Comparison of ENCODE assay signal across 8 cellular contexts in the genomic region with DNA sequence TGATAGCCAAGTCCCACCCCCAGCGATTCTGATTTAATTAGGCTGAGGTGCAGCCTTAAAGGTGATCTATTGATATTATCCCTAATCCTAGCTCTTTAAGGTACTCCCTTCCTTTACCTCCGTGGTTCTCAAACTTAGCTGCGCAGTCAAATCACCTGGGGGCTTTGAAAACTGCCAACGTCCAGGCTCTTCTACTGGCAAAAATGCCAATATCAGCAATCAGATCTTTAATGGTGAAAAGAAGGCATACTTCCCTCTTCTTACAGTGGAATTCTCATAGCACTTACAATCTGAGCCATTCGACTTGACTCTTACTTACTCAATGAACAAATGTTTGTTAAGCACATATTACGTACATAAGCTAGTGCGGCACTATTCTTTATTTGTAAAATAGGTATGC. TPM values are rescaled to one million over a fixed set of nuclear protein-coding genes. Genes with fewer than 3 reads are reported as not detected.
DNase-seq lines count a peak whose midpoint lies in the region; ATAC-seq and TF ChIP-seq lines count a peak whose summit lies in the region.

No MANE protein-coding gene starts in this region.

- CTCF ChIA-PET in CD4-positive, alpha-beta memory T cell (lab: Charles Lee; ENCODE audit: partially characterized antibody): interaction anchor here (0.8 to 1.9 kb wide), 8 partner anchors 10 to 669 kb away, joined by 3 to 7 read pairs (median 4); a partner anchor contains a TSS
- CTCF ChIA-PET in GM10248 (lab: Yijun Ruan, JAX): interaction anchor here (0.8 to 3.5 kb wide), 6 partner anchors 8 to 191 kb away, joined by 3 to 19 read pairs (median 4); a partner anchor contains a TSS

- H3K4me1 ChIP-seq in CD4-positive, alpha-beta memory T cell (ENCODE audit: insufficient read depth, low read length): peaks cover 17% of the 10 kb centered on the region
- peaks cover 4 to 5% of the 10 kb centered on the region in 2 experiments for H3K4me1 ChIP-seq in neutrophil (ENCODE audit: control insufficient read depth in 1 of 2, insufficient read depth in 1 of 2, low read depth in 1 of 2, low read length in 1 of 2)

- peaks cover 2% of the 10 kb centered on the region in 2 donors for H3K27me3 Mint-ChIP-seq in CD4-positive, alpha-beta memory T cell
- peaks cover 5 to 10% of the 10 kb centered on the region in 2 donors for H3K27me3 Mint-ChIP-seq in effector memory CD8-positive, alpha-beta T cell

- no peaks in the 10 kb centered on the region for H3K27me3 ChIP-seq in CD4-positive, alpha-beta memory T cell (ENCODE audit: insufficient read depth, low read length)
- H3K27me3 ChIP-seq in neutrophil: peaks cover 21% of the 10 kb centered on the region

- H3K36me3 ChIP-seq in CD4-positive, alpha-beta memory T cell (ENCODE audit: insufficient read depth, low read length): no peaks in the 10 kb centered on the region
- no peaks in the 10 kb centered on the region for H3K36me3 ChIP-seq in neutrophil

- H3K9me3 ChIP-seq in CD4-positive, alpha-beta memory T cell (ENCODE audit: control insufficient read depth in 1 of 2, low read length in 2 of 2): no peaks in the 10 kb centered on the region
- no peaks in the 10 kb centered on the region for H3K9me3 ChIP-seq in neutrophil

- peak in 1 of 5 donors; percentile 29 for DNase-seq in CD4-positive, alpha-beta memory T cell
- DNase-seq in NCI-H69 (lab: John Stamatoyannopoulos, UW) (peak; percentile 14), GM10248 (ENCODE audit: extremely low spot score) (no peak), AG08395 (ENCODE audit: low spot score) (no peak), left colon (no peak), putamen (ENCODE audit: low spot score) (no peak)
- no peak for DNase-seq in effector memory CD8-positive, alpha-beta T cell

- POLR2A ChIA-PET in CD4-positive, alpha-beta memory T cell (lab: Charles Lee; ENCODE audit: partially characterized antibody): interaction anchor here (1.0 to 1.7 kb wide), 4 partner anchors 115 to 894 kb away, joined by 3 to 7 read pairs (median 5); a partner anchor contains a TSS
- POLR2A ChIA-PET in GM10248 (lab: Yijun Ruan, JAX): interaction anchor here (0.6 kb wide), 1 partner anchor 218 kb away, joined by 6 read pairs; no protein-coding TSS in a partner anchor

- H3K36me3 Mint-ChIP-seq in CD4-positive, alpha-beta memory T cell: peaks cover 0 to 4% of the 10 kb centered on the region in 2 donors
- H3K36me3 Mint-ChIP-seq in effector memory CD8-positive, alpha-beta T cell (ENCODE audit: insufficient read depth): peaks cover 6% of the 10 kb centered on the region

- peak; percentile 1 for ATAC-seq in effector memory CD8-positive, alpha-beta T cell (replicated peaks)
- no peak for ATAC-seq in left colon

- peaks cover 0 to 4% (median 0%) of the 10 kb centered on the region in 8 donors for H3K9me3 Mint-ChIP-seq in CD4-positive, alpha-beta memory T cell
- H3K9me3 Mint-ChIP-seq in effector memory CD8-positive, alpha-beta T cell: no peaks in the 10 kb centered on the region

- peak overlapping the region; percentile 2 to 81 for H3K4me3 ChIP-seq in CD4-positive, alpha-beta memory T cell (ENCODE audit: low read length in 2 of 2)
- peak overlapping the region; percentile 75 to 76 for H3K4me3 ChIP-seq in neutrophil (ENCODE audit: low read depth in 1 of 2, low read length in 1 of 2)

- no peak for TF ChIP-seq CTCF in neutrophil (IDR thresholded peaks at IDR 0.05)
- TF ChIP-seq CTCF in GM10248 (IDR thresholded peaks at IDR 0.05; ENCODE audit: control extremely low read depth, extremely low read depth, low read depth, missing control alignments): no peak

- H3K4me1 Mint-ChIP-seq in CD4-positive, alpha-beta memory T cell: peaks cover 12 to 21% (median 17%) of the 10 kb centered on the region in 4 donors
- H3K4me1 Mint-ChIP-seq in effector memory CD8-positive, alpha-beta T cell (ENCODE audit: low read depth in 2 of 2): peaks cover 11 to 13% of the 10 kb centered on the region in 2 donors

- peak overlapping the region; percentile 95 to 98 (median 96) for H3K4me3 Mint-ChIP-seq in CD4-positive, alpha-beta memory T cell
- peak overlapping the region; percentile 91 for H3K4me3 Mint-ChIP-seq in effector memory CD8-positive, alpha-beta T cell

- peak overlapping the region; percentile 59 for H3K27ac ChIP-seq in CD4-positive, alpha-beta memory T cell (ENCODE audit: low read depth, low read length)
- H3K27ac ChIP-seq in neutrophil: no peak overlapping the region

- intact Hi-C loops in CD4-positive, alpha-beta memory T cell (cut with micrococcal nuclease): loop anchor here (1.0 to 5.0 kb wide), 10 partner anchors 41 to 1660 kb away; a partner anchor contains a TSS
- intact Hi-C loops in left colon (cut with DNase I, micrococcal nuclease): loop anchor here in 1 of 2 donors (10.0 kb wide), 1 partner anchor 1233 kb away; a partner anchor contains a TSS

- H3K27ac Mint-ChIP-seq in CD4-positive, alpha-beta memory T cell: peak overlapping the region in 6 of 7 donors; percentile 63 to 97 (median 92)
- H3K27ac Mint-ChIP-seq in effector memory CD8-positive, alpha-beta T cell: peak overlapping the region; percentile 87 to 88

RNA-seq across cellular contexts. Expression of a gene that starts 0.7 kb away (rescaled TPM):
- 10 to 100 TPM; 10.5 to 10.7 TPM for total RNA-seq in CD4-positive, alpha-beta memory T cell
- 10 to 100 TPM; 17.3 to 18.0 TPM for polyA plus RNA-seq in CD4-positive, alpha-beta memory T cell
- total RNA-seq in left colon: 1 to 10 TPM; 6.5 to 8.8 TPM
